In the genomic region with DNA sequence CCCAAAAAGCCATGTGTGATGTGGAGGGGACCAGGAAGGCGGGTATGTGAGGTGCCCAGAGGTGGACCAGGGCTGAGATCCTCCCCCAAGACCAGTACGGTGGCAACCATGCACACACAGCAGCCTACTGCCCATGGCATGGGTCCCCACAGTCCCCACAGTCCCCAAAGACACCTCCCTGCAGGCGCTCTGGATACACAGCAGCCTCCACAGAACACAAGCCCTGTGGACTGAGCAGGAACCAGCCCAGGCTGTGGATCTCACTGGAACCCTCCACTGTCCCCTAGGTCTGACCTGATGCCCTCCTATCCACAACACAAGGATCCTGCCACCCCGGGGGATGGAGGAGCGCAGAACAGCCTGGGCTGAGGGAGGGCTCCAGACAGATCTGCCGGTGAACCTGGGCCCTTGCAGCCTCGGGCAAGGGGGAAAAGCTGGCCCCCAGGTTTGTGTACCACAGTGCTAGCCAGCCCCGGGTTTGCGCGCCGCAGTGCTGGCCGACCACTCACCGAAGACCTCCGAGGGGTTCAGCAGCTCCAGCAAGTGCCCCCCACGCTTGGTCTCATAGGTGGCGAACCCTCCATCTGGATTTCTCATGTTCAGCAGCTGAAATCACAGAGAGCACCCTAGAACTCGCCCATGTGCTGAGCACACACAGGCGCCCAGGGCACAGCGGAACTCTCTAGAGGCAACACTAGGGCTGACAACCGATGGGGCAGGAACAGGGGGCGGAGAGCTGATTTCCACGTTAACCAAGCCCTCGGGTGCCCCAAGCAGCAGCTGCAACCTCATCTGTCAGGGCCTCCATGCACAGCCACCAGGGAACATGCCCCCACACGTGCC, we compare ENCODE assay signal across 19 cellular contexts. TPM values are rescaled to one million over a fixed set of nuclear protein-coding genes. Genes with fewer than 3 reads are reported as not detected.
"Had no signal": no experiment of that assay in that cellular context is flagged by ENCODE, and none has a peak within 500 bp of the region (broad histone marks: within the 10 kb centered on the region; RNA-seq: fewer than 3 reads in every experiment).

No MANE protein-coding gene starts in this region.

- FAIRE-seq: astrocyte, frontal cortex had no signal

- H3K27ac ChIP-seq: colonic mucosa, hepatocyte, thoracic aorta, vagina, WERI-Rb-1 had no signal

- H3K9me3 ChIP-seq: colonic mucosa, thoracic aorta, vagina had no signal

- H3K4me3 ChIP-seq: colonic mucosa, hepatocyte, thoracic aorta, vagina had no signal

- DNase-seq: activated CD4-positive, alpha-beta T cell treated with anti-CD3 and anti-CD28 coated beads for 4 hours; activated CD8-positive, alpha-beta memory T cell treated with anti-CD3 and anti-CD28 coated beads, Interleukin-2, amount 50 U/mL, for 48 hours; activated CD8-positive, alpha-beta T cell treated with anti-CD3 and anti-CD28 coated beads, Interleukin-2, amount 10 ng/mL, durations not matched to agents 7 days and 5 days; activated naive CD4-positive, alpha-beta T cell treated with Interleukin-2 at 50 U/mL for 16 hours; activated naive CD8-positive, alpha-beta T cell treated with anti-CD3 and anti-CD28 coated beads, Interleukin-2, amount 50 U/mL, for 24 hours; colonic mucosa; kidney glomerular epithelial cell; stimulated activated CD4-positive, alpha-beta T cell treated with anti-CD3 and anti-CD28 coated beads, Interleukin-2, amount 100 ng/mL, for 48 hours; stimulated activated CD8-positive, alpha-beta memory T cell treated with anti-CD3 and anti-CD28 coated beads, Interleukin-4, amount 100 ng/mL, for 48 hours; stimulated activated naive CD8-positive, alpha-beta T cell treated with anti-CD3 and anti-CD28 coated beads, Interleukin-15, amount 100 ng/mL, for 72 hours; T-cell; WERI-Rb-1 had no signal

- H3K27me3 ChIP-seq: colonic mucosa, hepatocyte, vagina had no signal

- H3K4me1 ChIP-seq: colonic mucosa, vagina had no signal

- ATAC-seq: activated CD8-positive, alpha-beta T cell treated with anti-CD3 and anti-CD28 coated beads, Interleukin-2, amount 10 ng/mL, durations not matched to agents 7 days and 5 days; activated naive CD8-positive, alpha-beta T cell treated with anti-CD3 and anti-CD28 coated beads, Interleukin-2, amount 50 U/mL, for 24 hours; stimulated activated naive CD8-positive, alpha-beta T cell treated with anti-CD3 and anti-CD28 coated beads, Interleukin-15, amount 100 ng/mL, for 72 hours; T-cell had no signal

RNA-seq across cellular contexts. Expression of a gene that starts 51.0 kb away (rescaled TPM):
- total RNA-seq: lung microvascular endothelial cell, pulmonary artery endothelial cell, vagina had no signal
